Comparison of ENCODE assay signal across 8 cellular contexts in genomic region chr14:61280526-61281185, GRCh38. TPM values are rescaled to one million over a fixed set of nuclear protein-coding genes. Genes with fewer than 3 reads are reported as not detected.
DNase-seq lines count a peak whose midpoint lies in the region; ATAC-seq and TF ChIP-seq lines count a peak whose summit lies in the region.

No MANE protein-coding gene starts in this region.

- no peaks in the 10 kb centered on the region for H3K9me1 ChIP-seq in IMR-90 (ENCODE audit: insufficient read depth, low read length)

- H3K18ac ChIP-seq in IMR-90 (ENCODE audit: low read depth, low read length), result no peak overlapping the region

- peak overlapping the region in 1 of 2 experiments; percentile 72; a peak in 1 of 4 replicates for H4K8ac ChIP-seq in IMR-90 (ENCODE audit: low read depth in 2 of 2, low read length in 2 of 2)

- peak overlapping the region; percentile 63; the same call in 1 of the 2 replicates for H3K4ac ChIP-seq in IMR-90 (ENCODE audit: low read depth, low read length)

- TF ChIP-seq CTCF in IMR-90 (conservative IDR thresholded peaks at IDR 0.05; ENCODE audit: low read depth, low read length), result peak; percentile 28

- no peak overlapping the region; the same call in 1 of the 2 replicates for H4K5ac ChIP-seq in IMR-90 (ENCODE audit: low read depth, low read length)

- intact Hi-C loops in IMR-90 (cut with micrococcal nuclease), result no loop called here
- intact Hi-C loops in activated CD4-positive, alpha-beta memory T cell treated with anti-CD3 and anti-CD28 coated beads for 36 hours (cut with micrococcal nuclease), result loop anchor here (1.0 to 5.0 kb wide), 2 partner anchors 11 to 557 kb away; no protein-coding TSS in a partner anchor

- H3K27ac Mint-ChIP-seq in activated CD4-positive, alpha-beta memory T cell treated with anti-CD3 and anti-CD28 coated beads for 36 hours, result peak overlapping the region; percentile 70

- no peaks in the 10 kb centered on the region for H3K9me3 Mint-ChIP-seq in activated CD4-positive, alpha-beta memory T cell treated with anti-CD3 and anti-CD28 coated beads for 36 hours

- no peaks in the 10 kb centered on the region for H3K27me3 ChIP-seq in BLaER1
- peaks cover 25% of the 10 kb centered on the region for H3K27me3 ChIP-seq in IMR-90 (ENCODE audit: control insufficient read depth, insufficient read depth, low read length)
- no peaks in the 10 kb centered on the region for H3K27me3 ChIP-seq in MG63

- no peaks in the 10 kb centered on the region for H3K36me3 Mint-ChIP-seq in activated CD4-positive, alpha-beta memory T cell treated with anti-CD3 and anti-CD28 coated beads for 36 hours

- H4K91ac ChIP-seq in IMR-90 (ENCODE audit: insufficient read depth, low read depth, low read length), result no peak overlapping the region; the same call in 1 of the 2 replicates

- POLR2A ChIA-PET in IMR-90 (lab: Charles Lee; ENCODE audit: unreplicated experiment), result no interaction called here
- POLR2A ChIA-PET in activated CD4-positive, alpha-beta memory T cell treated with anti-CD3 and anti-CD28 coated beads for 36 hours (lab: Charles Lee), result interaction anchor here (1.1 kb wide), 1 partner anchor 42 kb away, joined by 6 read pairs; no protein-coding TSS in a partner anchor

- H3K9ac ChIP-seq in BLaER1, result no peak overlapping the region
- H3K9ac ChIP-seq in IMR-90 (ENCODE audit: low read depth, low read length), result no peak overlapping the region

- 6% methylated on average over 31 of the region's 81 CpGs; no CpG with 5 or more reads in 1 of the 2 experiments for WGBS in IMR-90 (ENCODE audit: extremely low coverage in 2 of 2, insufficient read length in 1 of 2), 2 experiments

- ATAC-seq in IMR-90 (ENCODE audit: low read depth), result peak; percentile 82

- H3K4me3 ChIP-seq in BLaER1, result peak overlapping the region; percentile 18; the same call in 1 of the 2 replicates
- H3K4me3 ChIP-seq in IMR-90 (ENCODE audit: insufficient read depth, low read depth, low read length), result peak overlapping the region; percentile 22
- H3K4me3 ChIP-seq in MG63, result no peak overlapping the region

- in situ Hi-C loops in IMR-90 (cut with MboI; ENCODE audit: low sequenced_read_pairs), result loop anchor here (10.0 kb wide), 1 partner anchor 936 kb away; no protein-coding TSS in a partner anchor

- H2AK5ac ChIP-seq in IMR-90 (ENCODE audit: low read depth, low read length), result no peak overlapping the region

- H4K20me1 ChIP-seq in BLaER1, result no peaks in the 10 kb centered on the region
- H4K20me1 ChIP-seq in IMR-90 (ENCODE audit: insufficient read depth, low read length), result no peaks in the 10 kb centered on the region

- H3K4me1 ChIP-seq in BLaER1, result no peaks in the 10 kb centered on the region
- H3K4me1 ChIP-seq in IMR-90 (ENCODE audit: control insufficient read depth, insufficient read depth, low read length), result no peaks in the 10 kb centered on the region

- no peak overlapping the region for H3K56ac ChIP-seq in IMR-90 (ENCODE audit: extremely low read depth, insufficient read depth, low read length)

- CTCF ChIA-PET in IMR-90 (lab: Yijun Ruan, JAX), result no interaction called here
- CTCF ChIA-PET in activated CD4-positive, alpha-beta memory T cell treated with anti-CD3 and anti-CD28 coated beads for 36 hours (lab: Charles Lee), result interaction anchor here (0.6 to 10.4 kb wide), 21 partner anchors 9 to 846 kb away, joined by 3 to 85 read pairs (median 3); partner anchors contain the start of genes PRKCH and TRMT5

- dilution Hi-C loops in IMR-90 (cut with HindIII; ENCODE audit: low sequenced_read_pairs, unreplicated experiment), result no loop called here

- DNase-seq in IMR-90 (peak; percentile 34), mesenteric fat pad (ENCODE audit: low spot score) (peak; percentile 91), MG63 (no peak), superior temporal gyrus (ENCODE audit: extremely low spot score) (no peak)
- peak; percentile 82 for DNase-seq in activated CD4-positive, alpha-beta memory T cell treated with anti-CD3 and anti-CD28 coated beads for 36 hours
- peak; percentile 70 for DNase-seq in effector CD4-positive, alpha-beta T cell
- peak; percentile 60 for DNase-seq in stimulated activated CD8-positive, alpha-beta memory T cell treated with anti-CD3 and anti-CD28 coated beads, Interleukin-15, amount 100 ng/mL, for 1 hour (ENCODE audit: low read depth)

- peaks cover 24% of the 10 kb centered on the region for H3K9me3 ChIP-seq in BLaER1
- peaks cover 8% of the 10 kb centered on the region; the same call in 1 of the 2 replicates for H3K9me3 ChIP-seq in IMR-90 (ENCODE audit: control insufficient read depth, insufficient read depth, low read length)
- no peaks in the 10 kb centered on the region for H3K9me3 ChIP-seq in MG63

- BruUV-seq in IMR-90 (replicated peaks; lab: Mats Ljungman, UMichigan), result no TSS peak

- peak overlapping the region; percentile 41 for H2BK120ac ChIP-seq in IMR-90 (ENCODE audit: low read depth, low read length)

- H3K27me3 Mint-ChIP-seq in activated CD4-positive, alpha-beta memory T cell treated with anti-CD3 and anti-CD28 coated beads for 36 hours, result peaks cover 3% of the 10 kb centered on the region

- no peak overlapping the region for H3K14ac ChIP-seq in IMR-90 (replicated peaks; ENCODE audit: low read depth, low read length)

- no peak overlapping the region for H3K23ac ChIP-seq in IMR-90 (ENCODE audit: low read depth, low read length)

- H3K4me2 ChIP-seq in BLaER1 (no peak overlapping the region), IMR-90 (ENCODE audit: low read depth, low read length) (peak overlapping the region; percentile 9)

- H3K4me3 Mint-ChIP-seq in activated CD4-positive, alpha-beta memory T cell treated with anti-CD3 and anti-CD28 coated beads for 36 hours, result peak overlapping the region; percentile 87

- H2BK15ac ChIP-seq in IMR-90 (ENCODE audit: low read depth, low read length), result peak overlapping the region; percentile 21; the same call in 1 of the 3 replicates

- H3K36me3 ChIP-seq in BLaER1 (no peaks in the 10 kb centered on the region), IMR-90 (ENCODE audit: control insufficient read depth, insufficient read depth, low read length) (no peaks in the 10 kb centered on the region), MG63 (no peaks in the 10 kb centered on the region)

- H2BK5ac ChIP-seq in IMR-90 (ENCODE audit: low read depth, low read length, poor library complexity, severe bottlenecking), result no peak overlapping the region

- H3K4me1 Mint-ChIP-seq in activated CD4-positive, alpha-beta memory T cell treated with anti-CD3 and anti-CD28 coated beads for 36 hours (ENCODE audit: low read depth), result peaks cover 34% of the 10 kb centered on the region

- no peaks in the 10 kb centered on the region for H3K79me1 ChIP-seq in IMR-90 (ENCODE audit: low read depth in 1 of 2, low read length in 2 of 2)

- H2AFZ ChIP-seq in IMR-90 (replicated peaks; ENCODE audit: low read length, poor library complexity), result peak overlapping the region; percentile 94

- no peak for TF ChIP-seq POLR2A in IMR-90 (IDR thresholded peaks at IDR 0.05; ENCODE audit: low read depth, low read length)

- TF ChIP-seq RAD21 in IMR-90 (IDR thresholded peaks at IDR 0.05; ENCODE audit: low read length), result no peak

- H2BK20ac ChIP-seq in IMR-90 (ENCODE audit: low read depth, low read length), result no peak overlapping the region; the same call in 1 of the 2 replicates

- H3K27ac ChIP-seq in BLaER1 (no peak overlapping the region), IMR-90 (ENCODE audit: insufficient read depth, low read length) (no peak overlapping the region)

- peak overlapping the region; percentile 74 for H2AK9ac ChIP-seq in IMR-90 (replicated peaks; ENCODE audit: low read depth, low read length, poor library complexity)

TF ChIP-seq in IMR-90, 13 proteins besides CTCF, POLR2A, EP300 and RAD21 (continues in another document):
- TF ChIP-seq NFE2L2 (IDR thresholded peaks at IDR 0.05; ENCODE audit: low read depth, low read length) (no peak), MXI1 (IDR thresholded peaks at IDR 0.05; ENCODE audit: borderline replicate concordance, low read depth, low read length) (no peak), BHLHE40 (IDR thresholded peaks at IDR 0.05; ENCODE audit: low read depth, low read length) (no peak), RCOR1 (IDR thresholded peaks at IDR 0.05; ENCODE audit: insufficient replicate concordance, low read length) (no peak), RFX5 (IDR thresholded peaks at IDR 0.05; ENCODE audit: low read depth, low read length) (no peak), USF2 (IDR thresholded peaks at IDR 0.05; ENCODE audit: low read depth, low read length) (no peak), ELK1 (IDR thresholded peaks at IDR 0.05; ENCODE audit: borderline replicate concordance, low read depth, low read length) (no peak)

RNA-seq across cellular contexts. Expression of gene TMEM30B, which starts 0.5 kb away (rescaled TPM):
- total RNA-seq in IMR-90 (2012; rRNA removed) (under 0.01 TPM in 1 of 2 replicates, not detected in the other), mesenteric fat pad (4.0 TPM)
- 0.03 and 0.13 TPM in 2 replicates for polyA plus RNA-seq in IMR-90 (2012; rRNA removed)
- polyA plus RNA-seq in IMR-90 (2012; cell fraction: cytosol; rRNA removed), result 0.04 and 0.21 TPM in 2 replicates
- polyA plus RNA-seq in IMR-90 (2012; cell fraction: nucleus; rRNA removed; ENCODE audit: low replicate concordance), result 0.15 TPM in 1 of 2 replicates, not detected in the other
- total RNA-seq in activated CD4-positive, alpha-beta memory T cell treated with anti-CD3 and anti-CD28 coated beads for 36 hours, result 1 to 10 TPM; 1.6 to 1.7 TPM
- total RNA-seq in MG63 (2014; rRNA removed; shearing (Covaris generic); ENCODE audit: low replicate concordance), result not detected in 2 replicates

RNA-seq across cellular contexts. Expression of gene PRKCH, which starts 40.7 kb away (rescaled TPM):
- 1.4 and 2.3 TPM in 2 replicates for total RNA-seq in IMR-90 (2012; rRNA removed)
- 1.4 and 1.6 TPM in 2 replicates for polyA plus RNA-seq in IMR-90 (2012; rRNA removed)
- polyA plus RNA-seq in IMR-90 (2012; cell fraction: cytosol; rRNA removed), result 1.0 and 1.6 TPM in 2 replicates
- 0.76 and 3.6 TPM in 2 replicates for polyA plus RNA-seq in IMR-90 (2012; cell fraction: nucleus; rRNA removed; ENCODE audit: low replicate concordance)
- 100 to 1,000 TPM; 142 to 147 TPM for total RNA-seq in activated CD4-positive, alpha-beta memory T cell treated with anti-CD3 and anti-CD28 coated beads for 36 hours
- 43.0 TPM for total RNA-seq in mesenteric fat pad
- total RNA-seq in MG63 (2014; rRNA removed; shearing (Covaris generic); ENCODE audit: low replicate concordance), result 5.3 and 6.0 TPM in 2 replicates

Comparison
In these comparisons a context has a peak if more than half of its experiments do, and no peak if none do; other contexts are left out.
1. DNase-seq: peak in IMR-90 (single experiment), activated CD4-positive, alpha-beta memory T cell treated with anti-CD3 and anti-CD28 coated beads for 36 hours (single experiment), effector CD4-positive, alpha-beta T cell (single experiment), mesenteric fat pad (single experiment) and stimulated activated CD8-positive, alpha-beta memory T cell treated with anti-CD3 and anti-CD28 coated beads, Interleukin-15, amount 100 ng/mL, for 1 hour (single experiment); none in MG63 (single experiment) and superior temporal gyrus (single experiment).